32 cellular contexts compared by ENCODE assay signal in the genomic region with DNA sequence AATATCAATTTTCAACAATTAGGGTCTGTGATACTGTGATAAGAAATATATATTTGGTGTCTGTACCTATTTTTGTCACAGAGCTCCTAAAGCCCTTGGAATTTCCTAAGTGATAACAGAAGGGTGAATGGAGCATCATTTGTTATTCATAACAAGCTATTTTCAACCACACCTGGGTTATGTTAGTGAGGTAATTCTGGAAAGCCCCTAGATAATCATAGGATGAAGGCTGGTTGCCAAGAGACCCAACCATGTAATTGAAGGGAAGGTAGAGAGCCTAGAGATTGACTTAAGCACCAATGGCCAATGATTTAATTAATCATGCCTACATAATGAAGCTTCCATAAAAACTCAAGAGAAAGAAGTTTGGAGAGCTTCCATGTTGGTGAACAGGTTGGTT.
"Had no signal": no experiment of that assay in that cellular context is flagged by ENCODE, and none has a peak within 500 bp of the region (broad histone marks: within the 10 kb centered on the region; RNA-seq: fewer than 3 reads in every experiment).

No MANE protein-coding gene starts in this region.

- DNase-seq: activated B cell treated with CpG ODN at 0.5 μM for 24 hours; activated CD4-positive, alpha-beta memory T cell treated with anti-CD3 and anti-CD28 coated beads, Interleukin-2, amount 10 ng/mL, durations not matched to agents 7 days and 5 days; activated CD4-positive, alpha-beta T cell treated with anti-CD3 and anti-CD28 coated beads for 1 hour; activated CD4-positive, alpha-beta T cell treated with anti-CD3 and anti-CD28 coated beads for 48 hours; activated CD8-positive, alpha-beta memory T cell treated with anti-CD3 and anti-CD28 coated beads for 24 hours; activated CD8-positive, alpha-beta memory T cell treated with anti-CD3 and anti-CD28 coated beads, Interleukin-2, amount 10 ng/mL, durations not matched to agents 7 days and 5 days; activated CD8-positive, alpha-beta memory T cell treated with anti-CD3 and anti-CD28 coated beads, Interleukin-2, amount 50 U/mL, for 48 hours; activated effector memory CD4-positive, alpha-beta T cell treated with Interleukin-2 at 50 U/mL for 16 hours; activated naive CD4-positive, alpha-beta T cell; activated naive CD4-positive, alpha-beta T cell treated with anti-CD3 and anti-CD28 coated beads, Interleukin-2, amount 50 U/mL, for 16 hours; activated naive CD8-positive, alpha-beta T cell treated with anti-CD3 and anti-CD28 coated beads for 36 hours; activated T-cell treated with anti-CD3 and anti-CD28 coated beads, Interleukin-2, amount 50 U/mL, for 48 hours; amygdala; NCI-H1092 treated with DMSO at 0.1 percent for 48 hours; NCI-H1417; NCI-H146; NCI-H187; NCI-H2029 treated with DMSO at 0.1 percent for 48 hours; NCI-H2107; NCI-H2171; NCI-H446; NCI-H510A treated with DMSO at 0.1 percent for 48 hours; NCI-H526 treated with DMSO at 0.1 percent for 48 hours; NK-92 treated with Interleukin-12 subunit alpha and Interleukin-12 subunit beta, amount 100 ng/mL, for 24 hours; PC-3; Peyer's patch; RPMI8226; SHP77 treated with DMSO at 0.1 percent for 48 hours; SK-N-SH; T-helper 17 cell had no signal

- ATAC-seq: activated CD8-positive, alpha-beta memory T cell treated with anti-CD3 and anti-CD28 coated beads, Interleukin-2, amount 10 ng/mL, durations not matched to agents 7 days and 5 days; PC-3; T-helper 17 cell had no signal

- H3K36me3 ChIP-seq: ascending aorta, Peyer's patch, SJSA1 had no signal

- H3K4me1 Mint-ChIP-seq: activated B cell treated with CpG ODN at 0.5 μM for 24 hours; activated CD4-positive, alpha-beta memory T cell treated with anti-CD3 and anti-CD28 coated beads, Interleukin-2, amount 10 ng/mL, durations not matched to agents 7 days and 5 days; activated CD8-positive, alpha-beta memory T cell treated with anti-CD3 and anti-CD28 coated beads, Interleukin-2, amount 10 ng/mL, durations not matched to agents 7 days and 5 days; activated naive CD8-positive, alpha-beta T cell treated with anti-CD3 and anti-CD28 coated beads for 36 hours; T-helper 17 cell had no signal

- H3K27ac Mint-ChIP-seq: activated B cell treated with CpG ODN at 0.5 μM for 24 hours; activated CD4-positive, alpha-beta memory T cell treated with anti-CD3 and anti-CD28 coated beads, Interleukin-2, amount 10 ng/mL, durations not matched to agents 7 days and 5 days; activated CD8-positive, alpha-beta memory T cell treated with anti-CD3 and anti-CD28 coated beads, Interleukin-2, amount 10 ng/mL, durations not matched to agents 7 days and 5 days; activated naive CD8-positive, alpha-beta T cell treated with anti-CD3 and anti-CD28 coated beads for 36 hours; T-helper 17 cell had no signal

- H3K4me3 ChIP-seq: ascending aorta, Peyer's patch, SJSA1 had no signal

- H3K27me3 ChIP-seq: ascending aorta, Peyer's patch, SJSA1 had no signal

- H3K4me3 Mint-ChIP-seq: activated B cell treated with CpG ODN at 0.5 μM for 24 hours; activated CD4-positive, alpha-beta memory T cell treated with anti-CD3 and anti-CD28 coated beads, Interleukin-2, amount 10 ng/mL, durations not matched to agents 7 days and 5 days; activated CD8-positive, alpha-beta memory T cell treated with anti-CD3 and anti-CD28 coated beads, Interleukin-2, amount 10 ng/mL, durations not matched to agents 7 days and 5 days; activated naive CD8-positive, alpha-beta T cell treated with anti-CD3 and anti-CD28 coated beads for 36 hours; T-helper 17 cell had no signal

- H3K27me3 Mint-ChIP-seq: activated B cell treated with CpG ODN at 0.5 μM for 24 hours; activated CD4-positive, alpha-beta memory T cell treated with anti-CD3 and anti-CD28 coated beads, Interleukin-2, amount 10 ng/mL, durations not matched to agents 7 days and 5 days; activated naive CD8-positive, alpha-beta T cell treated with anti-CD3 and anti-CD28 coated beads for 36 hours had no signal
